8 cellular contexts compared by ENCODE assay signal in genomic region chr5:59040007-59040803, GRCh38.
DNase-seq lines count a peak whose midpoint lies in the region; ATAC-seq and TF ChIP-seq lines count a peak whose summit lies in the region.

No MANE protein-coding gene starts in this region.

- no peaks in the 10 kb centered on the region for H3K27me3 Mint-ChIP-seq in MCF 10A (ENCODE audit: insufficient read depth, unreplicated experiment)
- peaks cover 6% of the 10 kb centered on the region for H3K27me3 Mint-ChIP-seq in memory B cell

- no TSS peak for BruUV-seq in MCF 10A (replicated peaks; lab: Mats Ljungman, UMichigan)

- no peak for DNase-seq in AG04450 (ENCODE audit: low read depth, low spot score)
- peak; percentile 76 for DNase-seq in KG1 (lab: John Stamatoyannopoulos, UW)
- peak; percentile 79 for DNase-seq in MCF 10A (ENCODE audit: unreplicated experiment)
- no peak for DNase-seq in memory B cell (ENCODE audit: low spot score in 2 of 2)
- DNase-seq in NAMALWA (ENCODE audit: low spot score), result no peak
- DNase-seq in ureter (ENCODE audit: low spot score), result no peak

- no peaks in the 10 kb centered on the region; the same call in 1 of the 2 replicates for H3K9me3 ChIP-seq in AG04450 (ENCODE audit: control insufficient read depth, insufficient read depth, low read length)

- H3K4me3 Mint-ChIP-seq in MCF 10A (ENCODE audit: unreplicated experiment) (peak overlapping the region; percentile 84), memory B cell (peak overlapping the region; percentile 60)

- no peak for TF ChIP-seq CTCF in AG04450 (IDR thresholded peaks at IDR 0.05; ENCODE audit: low read depth, low read length)
- TF ChIP-seq CTCF in MCF 10A (IDR thresholded peaks at IDR 0.05; ENCODE audit: unreplicated experiment), result no peak

- no peaks in the 10 kb centered on the region for H3K9me3 Mint-ChIP-seq in MCF 10A (ENCODE audit: unreplicated experiment)
- H3K9me3 Mint-ChIP-seq in memory B cell, result no peaks in the 10 kb centered on the region

- H3K36me3 Mint-ChIP-seq in MCF 10A (ENCODE audit: insufficient read depth, unreplicated experiment) (no peaks in the 10 kb centered on the region), memory B cell (peaks cover 2% of the 10 kb centered on the region)

- intact Hi-C loops in MCF 10A (cut with micrococcal nuclease), result no loop called here

- H3K27ac Mint-ChIP-seq in MCF 10A (ENCODE audit: low read depth, unreplicated experiment) (no peak overlapping the region), memory B cell (no peak overlapping the region)

- no peaks in the 10 kb centered on the region for H3K27me3 ChIP-seq in AG04450 (ENCODE audit: control insufficient read depth, insufficient read depth, low read length)

- H3K4me1 Mint-ChIP-seq in MCF 10A (ENCODE audit: insufficient read depth, unreplicated experiment), result peaks cover 34% of the 10 kb centered on the region
- H3K4me1 Mint-ChIP-seq in memory B cell, result peaks cover 10% of the 10 kb centered on the region

- H3K27ac ChIP-seq in AG04450 (ENCODE audit: low read depth, low read length), result no peak overlapping the region

- CTCF ChIA-PET in AG04450 (lab: Charles Lee) (interaction anchor here (0.6 to 2.6 kb wide), 2 partner anchors 133 to 641 kb away, joined by 3 to 17 read pairs; no protein-coding TSS in a partner anchor), MCF 10A (lab: Yijun Ruan, JAX) (interaction anchor here (0.6 to 1.4 kb wide), 3 partner anchors 64 to 136 kb away, joined by 3 to 4 read pairs (median 4); no protein-coding TSS in a partner anchor)

- POLR2A ChIA-PET in AG04450 (lab: Yijun Ruan, JAX), result interaction anchor here (0.9 kb wide), 1 partner anchor 26 kb away, joined by 3 read pairs; no protein-coding TSS in a partner anchor
- POLR2A ChIA-PET in MCF 10A (lab: Yijun Ruan, JAX), result no interaction called here

- no peak for ATAC-seq in memory B cell (ENCODE audit: low read depth)
- no peak for ATAC-seq in GM19035 (IDR thresholded peaks at IDR 0.05; ENCODE audit: unreplicated experiment)
- ATAC-seq in HG03139 (IDR thresholded peaks at IDR 0.05; ENCODE audit: unreplicated experiment), result no peak

- peak overlapping the region; percentile 92 for H3K4me3 ChIP-seq in AG04450 (ENCODE audit: low read depth, low read length)

Comparison
In these comparisons a context has a peak if more than half of its experiments do, and no peak if none do; other contexts are left out.
1. DNase-seq: peak in KG1 (single experiment) and MCF 10A (single experiment); none in AG04450 (single experiment), memory B cell (0 of 2), NAMALWA (single experiment) and ureter (single experiment).